In the genomic region with DNA sequence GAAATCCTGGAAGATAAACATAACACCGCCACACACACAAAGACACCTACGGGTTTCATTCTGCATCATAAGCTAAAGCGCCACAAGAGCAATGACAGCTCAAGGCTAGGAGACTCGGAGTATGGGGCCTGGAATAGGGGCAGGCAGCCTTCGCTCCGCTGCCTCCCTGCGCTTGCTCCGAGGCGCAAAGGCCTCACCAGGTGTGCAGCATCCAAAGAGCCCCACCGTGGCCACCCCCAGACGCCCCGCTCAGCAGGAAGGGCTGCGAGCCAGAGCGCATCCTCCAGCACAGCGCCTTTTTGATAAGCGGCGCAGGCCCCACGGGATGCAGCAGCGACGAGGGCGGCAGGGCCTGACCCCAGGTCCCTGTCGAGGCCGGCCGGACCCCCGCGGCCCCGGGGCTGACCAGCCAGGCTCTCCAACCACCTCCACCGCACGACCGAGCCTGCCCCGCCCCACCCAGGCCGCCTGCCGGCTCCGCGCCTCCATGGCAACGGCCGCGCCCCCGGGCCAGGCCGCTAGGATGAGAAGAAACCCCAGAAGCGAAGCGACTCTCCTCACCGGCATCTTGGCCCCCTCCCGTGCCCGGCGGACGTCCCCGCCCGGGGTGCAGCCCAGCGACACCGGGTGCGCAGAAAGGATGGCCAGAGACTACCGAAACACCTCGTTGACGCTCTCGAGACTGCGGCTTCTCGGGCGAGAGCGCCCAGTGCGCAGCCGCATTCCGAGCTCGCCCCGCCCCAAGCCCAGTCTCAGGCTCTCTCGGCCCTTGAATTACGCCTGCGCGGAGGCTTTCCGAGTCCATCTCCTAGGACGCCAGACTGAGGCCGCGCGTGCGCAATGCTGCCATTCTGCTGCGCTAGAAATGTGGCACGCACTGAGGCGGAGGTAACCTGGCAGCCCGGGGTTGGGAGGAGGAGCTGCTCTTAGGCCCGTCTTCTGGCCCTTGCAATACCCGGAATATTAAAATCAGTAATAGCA, we compare ENCODE assay signal across 8 cellular contexts.
DNase-seq lines count a peak whose midpoint lies in the region; ATAC-seq, FAIRE-seq and TF ChIP-seq lines count a peak whose summit lies in the region.

KIF3A (minus strand) TSS at position 694 of the 981 bp plus-strand sequence; CDS start at position 567, 127 bp downstream.

- no peak for TF ChIP-seq CTCF in AG09319 (IDR thresholded peaks at IDR 0.05; ENCODE audit: low read depth, low read length)

- H3K4me3 Mint-ChIP-seq in central memory CD8-positive, alpha-beta T cell, result peak within 1 kb of the TSS; percentile 93

- peak within 1 kb of the TSS; percentile 88 for H3K27ac Mint-ChIP-seq in central memory CD8-positive, alpha-beta T cell (ENCODE audit: low read depth)

- no peaks in the 10 kb centered on the region for H3K9me3 Mint-ChIP-seq in central memory CD8-positive, alpha-beta T cell

- FAIRE-seq in islet of Langerhans (lab: Jason Lieb, UNC), result peak; percentile 66

- ATAC-seq in GM19023 (IDR thresholded peaks at IDR 0.05; ENCODE audit: unreplicated experiment) (peak; percentile 91), HG03280 (IDR thresholded peaks at IDR 0.05; ENCODE audit: unreplicated experiment) (peak; percentile 88)
- ATAC-seq in central memory CD8-positive, alpha-beta T cell (replicated peaks; ENCODE audit: extremely low read depth, poor library complexity, severe bottlenecking), result peak; percentile 82

- peak; percentile 81 for DNase-seq in AG09319 (ENCODE audit: extremely low read depth, low read depth)
- DNase-seq in NCI-H345 treated with DMSO at 0.1 percent for 48 hours (lab: John Stamatoyannopoulos, UW; ENCODE audit: unreplicated experiment), result peak; percentile 92
- peak; percentile 97 to 99 (median 98) for DNase-seq in activated CD4-positive, CD25-positive, alpha-beta regulatory T cell (lab: John Stamatoyannopoulos, UW)
- DNase-seq in central memory CD8-positive, alpha-beta T cell (ENCODE audit: low spot score in 2 of 2), result peak; percentile 95 to 96
- DNase-seq in stimulated activated CD4-positive, alpha-beta T cell treated with anti-CD3 and anti-CD28 coated beads, Interleukin-12 subunit alpha, Interleukin-12 subunit beta, amount 100 ng/mL, for 4 hours, result peak; percentile 99

- H3K4me1 Mint-ChIP-seq in central memory CD8-positive, alpha-beta T cell, result peaks cover 40% of the 10 kb centered on the region

- H3K27me3 Mint-ChIP-seq in central memory CD8-positive, alpha-beta T cell, result no peaks in the 10 kb centered on the region

- peaks cover 9% of the 10 kb centered on the region for H3K36me3 Mint-ChIP-seq in central memory CD8-positive, alpha-beta T cell (ENCODE audit: insufficient read depth)

Comparison
In these comparisons a context has a peak if more than half of its experiments do, and no peak if none do; other contexts are left out.
1. Peak in every context shown above with its lines: DNase-seq and ATAC-seq.